In the genomic region with DNA sequence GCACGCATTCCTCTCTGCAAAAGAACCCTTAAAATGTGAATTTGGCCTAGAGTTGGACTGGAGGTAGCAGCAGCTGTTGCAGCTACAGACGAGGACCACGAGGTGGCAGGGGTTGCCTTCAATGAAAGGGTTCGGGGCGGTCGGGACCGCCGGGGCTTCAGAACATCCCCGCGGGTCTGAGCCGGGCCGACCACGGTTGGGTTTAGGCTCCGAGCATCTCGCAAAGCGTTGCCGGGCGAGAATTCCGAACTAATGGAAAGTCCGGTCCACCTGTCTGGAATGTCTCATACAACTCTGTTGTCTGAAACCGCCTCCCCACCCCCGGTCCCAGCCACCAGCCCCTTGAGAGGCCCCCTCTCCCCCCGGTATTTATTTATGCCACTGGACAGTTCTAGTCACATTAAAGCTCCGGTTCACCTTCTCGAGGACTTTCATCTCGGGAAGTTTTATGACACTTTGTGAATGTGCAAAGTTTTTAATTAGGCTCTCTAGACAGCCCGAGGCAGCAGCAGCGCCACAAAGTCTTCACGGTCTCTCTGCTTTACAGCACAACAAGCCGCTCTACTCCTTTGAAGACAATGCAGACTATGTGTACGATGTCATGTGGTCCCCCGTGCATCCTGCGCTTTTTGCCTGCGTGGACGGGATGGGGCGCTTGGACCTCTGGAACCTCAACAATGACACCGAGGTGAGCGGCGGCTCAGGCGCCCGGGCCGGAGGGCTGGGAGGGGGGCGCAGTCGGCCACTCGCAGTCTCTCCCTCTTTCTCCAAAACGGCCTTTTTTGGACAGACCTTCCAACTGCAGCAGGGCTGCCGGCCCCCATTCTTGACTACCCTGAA, we compare ENCODE assay signal across 8 cellular contexts.
DNase-seq lines count a peak whose midpoint lies in the region; ATAC-seq and TF ChIP-seq lines count a peak whose summit lies in the region.

No MANE protein-coding gene starts in this region.

- no peaks in the 10 kb centered on the region for H4K20me1 ChIP-seq in OCI-LY7 (ENCODE audit: insufficient read depth, low read length)

- peak overlapping the region; percentile 40; the same call in 1 of the 2 replicates for H3K4me2 ChIP-seq in OCI-LY7 (ENCODE audit: low read length)

- peaks cover 6 to 12% (median 9%) of the 10 kb centered on the region in 7 donors for H3K4me1 Mint-ChIP-seq in naive thymus-derived CD4-positive, alpha-beta T cell

- no peaks in the 10 kb centered on the region for H3K9me3 ChIP-seq in OCI-LY7 (ENCODE audit: low read length)
- no peaks in the 10 kb centered on the region for H3K9me3 ChIP-seq in naive thymus-derived CD4-positive, alpha-beta T cell (ENCODE audit: control insufficient read depth in 2 of 3, low read length in 3 of 3)

- BruUV-seq in OCI-LY7 (replicated peaks; lab: Mats Ljungman, UMichigan), result no TSS peak

- H3K27me3 ChIP-seq in naive thymus-derived CD4-positive, alpha-beta T cell (ENCODE audit: control insufficient read depth in 2 of 2, insufficient read depth in 2 of 2, low read length in 2 of 2), result peaks cover 9 to 10% of the 10 kb centered on the region in 2 donors

- H3K27ac ChIP-seq in OCI-LY7 (ENCODE audit: low read depth, low read length, poor library complexity, severe bottlenecking), result no peak overlapping the region
- H3K27ac ChIP-seq in naive thymus-derived CD4-positive, alpha-beta T cell (ENCODE audit: low read depth, low read length), result no peak overlapping the region

- H3K36me3 ChIP-seq in OCI-LY7 (ENCODE audit: insufficient read depth, low read length), result no peaks in the 10 kb centered on the region
- no peaks in the 10 kb centered on the region for H3K36me3 ChIP-seq in naive thymus-derived CD4-positive, alpha-beta T cell (ENCODE audit: control insufficient read depth in 2 of 3, insufficient read depth in 3 of 3, low read length in 3 of 3)

- H2AFZ ChIP-seq in OCI-LY7 (ENCODE audit: low read length), result no peak overlapping the region

- DNase-seq in D341Med (ENCODE audit: low spot score) (peak; percentile 83), HuH-7.5 (ENCODE audit: low spot score) (peak; percentile 41), OCI-LY7 (ENCODE audit: low spot score) (peak; percentile 25), activated T-helper 1 cell treated with Interleukin-2 at 50 U/mL for 16 hours (ENCODE audit: low read depth) (peak; percentile 11), fibroblast of mammary gland (ENCODE audit: low read depth) (peak; percentile 62), stromal cell of bone marrow (ENCODE audit: low read depth) (peak; percentile 38)
- DNase-seq in naive thymus-derived CD4-positive, alpha-beta T cell, result peak; percentile 11 to 54 (median 48)

- H3K4me1 ChIP-seq in OCI-LY7 (ENCODE audit: insufficient read depth, low read length, poor library complexity, severe bottlenecking), result no peaks in the 10 kb centered on the region
- H3K4me1 ChIP-seq in naive thymus-derived CD4-positive, alpha-beta T cell (ENCODE audit: control insufficient read depth in 2 of 2, insufficient read depth in 2 of 2, low read length in 2 of 2), result peaks cover 3 to 7% of the 10 kb centered on the region in 2 donors

- peak overlapping the region; percentile 69 to 92 (median 86) for H3K4me3 Mint-ChIP-seq in naive thymus-derived CD4-positive, alpha-beta T cell

- ATAC-seq in GM21423 (IDR thresholded peaks at IDR 0.05; ENCODE audit: unreplicated experiment), result peak; percentile 86
- ATAC-seq in naive thymus-derived CD4-positive, alpha-beta T cell, result peak; percentile 81

- no peaks in the 10 kb centered on the region for H3K9me3 Mint-ChIP-seq in naive thymus-derived CD4-positive, alpha-beta T cell

- H3K27ac Mint-ChIP-seq in naive thymus-derived CD4-positive, alpha-beta T cell, result no peak overlapping the region

- TF ChIP-seq CTCF in OCI-LY7 (conservative IDR thresholded peaks at IDR 0.05; ENCODE audit: low read length) (peak; percentile 71), fibroblast of mammary gland (conservative IDR thresholded peaks at IDR 0.05; ENCODE audit: control insufficient read depth, insufficient read depth, low read depth, low read length) (peak; percentile 93)

- H3K4me3 ChIP-seq in OCI-LY7 (ENCODE audit: low read depth, low read length, poor library complexity, severe bottlenecking) (no peak overlapping the region), fibroblast of mammary gland (ENCODE audit: control insufficient read depth, low read depth, low read length) (peak overlapping the region; percentile 52)
- H3K4me3 ChIP-seq in naive thymus-derived CD4-positive, alpha-beta T cell (ENCODE audit: low read length), result peak overlapping the region; percentile 58

- H3K9me2 ChIP-seq in OCI-LY7 (ENCODE audit: insufficient read depth, low read length), result no peaks in the 10 kb centered on the region

- peaks cover 49 to 60% (median 55%) of the 10 kb centered on the region in 5 donors for H3K27me3 Mint-ChIP-seq in naive thymus-derived CD4-positive, alpha-beta T cell

- CTCF ChIA-PET in OCI-LY7 (lab: Charles Lee; ENCODE audit: unreplicated experiment), result no interaction called here
- CTCF ChIA-PET in naive thymus-derived CD4-positive, alpha-beta T cell (lab: Charles Lee), result interaction anchor here (0.6 to 1.2 kb wide), 3 partner anchors 951 to 954 kb away, joined by 3 to 4 read pairs (median 3); no protein-coding TSS in a partner anchor

- H3K79me2 ChIP-seq in OCI-LY7 (ENCODE audit: insufficient read depth, low read depth, low read length), result no peaks in the 10 kb centered on the region

- no peaks in the 10 kb centered on the region for H3K36me3 Mint-ChIP-seq in naive thymus-derived CD4-positive, alpha-beta T cell

- POLR2A ChIA-PET in OCI-LY7 (lab: Charles Lee), result no interaction called here
- POLR2A ChIA-PET in naive thymus-derived CD4-positive, alpha-beta T cell (lab: Charles Lee), result no interaction called here

- intact Hi-C loops in OCI-LY7 (cut with micrococcal nuclease; ENCODE audit: unreplicated experiment), result loop anchor here (2.0 kb wide), 1 partner anchor 951 kb away; no protein-coding TSS in a partner anchor
- intact Hi-C loops in naive thymus-derived CD4-positive, alpha-beta T cell (cut with micrococcal nuclease), result loop anchor here (1.0 to 10.0 kb wide), 10 partner anchors 10 to 1939 kb away; no protein-coding TSS in a partner anchor

Comparison
In these comparisons a context has a peak if more than half of its experiments do, and no peak if none do; other contexts are left out.
1. DNase-seq: peak in every context shown above with its lines; median percentile 83 in D341Med; 62 in fibroblast of mammary gland; 48 in naive thymus-derived CD4-positive, alpha-beta T cell; 41 in HuH-7.5; 38 in stromal cell of bone marrow; 25 in OCI-LY7; 11 in activated T-helper 1 cell treated with Interleukin-2 at 50 U/mL for 16 hours.